Comparison of ENCODE assay signal across 21 cellular contexts in genomic region chr15:99096894-99097426, GRCh38. TPM values are rescaled to one million over a fixed set of nuclear protein-coding genes. Genes with fewer than 3 reads are reported as not detected.
"Had no signal": no experiment of that assay in that cellular context is flagged by ENCODE, and none has a peak within 500 bp of the region (broad histone marks: within the 10 kb centered on the region; RNA-seq: fewer than 3 reads in every experiment).

No MANE protein-coding gene starts in this region.

- H3K9me3 ChIP-seq: body of pancreas, left lung, spleen, tibial nerve had no signal

- H2AFZ ChIP-seq: hepatocyte had no signal

- H3K36me3 ChIP-seq: left lung, spleen, tibial nerve had no signal

- H3K4me2 ChIP-seq: hepatocyte had no signal

- H3K79me2 ChIP-seq: hepatocyte had no signal

- H3K27ac ChIP-seq: body of pancreas, hepatocyte, left lung, spleen, tibial nerve, VCaP had no signal

- H3K4me3 ChIP-seq: body of pancreas, hepatocyte, left lung, lung, spleen, tibial nerve had no signal

- DNase-seq: activated CD4-positive, alpha-beta T cell treated with anti-CD3 and anti-CD28 coated beads, Interleukin-2, amount 10 ng/mL, durations not matched to agents 7 days and 5 days; activated CD8-positive, alpha-beta memory T cell treated with anti-CD3 and anti-CD28 coated beads, Interleukin-2, amount 10 ng/mL, durations not matched to agents 7 days and 5 days; activated CD8-positive, alpha-beta T cell treated with anti-CD3 and anti-CD28 coated beads for 36 hours; activated effector memory CD4-positive, alpha-beta T cell treated with anti-CD3 and anti-CD28 coated beads, Interleukin-2, amount 50 U/mL, for 16 hours; activated naive CD4-positive, alpha-beta T cell treated with anti-CD3 and anti-CD28 coated beads, Interleukin-2, amount 50 U/mL, for 16 hours; activated naive CD8-positive, alpha-beta T cell treated with anti-CD3 and anti-CD28 coated beads, Interleukin-2, amount 50 U/mL, for 24 hours; activated T-cell treated with anti-CD3 and anti-CD28 coated beads for 4 hours; anterior cingulate cortex; body of pancreas; effector CD4-positive, alpha-beta T cell; glutamatergic neuron; immature natural killer cell; left lung; midbrain; occipital lobe; spleen; stimulated activated CD4-positive, alpha-beta T cell treated with anti-CD3 and anti-CD28 coated beads, Interleukin-4, amount 100 ng/mL, for 24 hours had no signal

- H3K27me3 ChIP-seq: body of pancreas had no signal

RNA-seq across cellular contexts. Expression of gene SYNM, which starts 7.9 kb away (rescaled TPM):
- polyA plus RNA-seq: immature natural killer cell had no signal
